1 cellular context compared by ENCODE assay signal in genomic region chr3:5201536-5201935, GRCh38.
A peak's percentile ranks its signal among the peaks of the same experiment; 100 is the strongest.
TF ChIP-seq lines count a peak whose summit lies in the region.

No MANE protein-coding gene starts in this region.

TF ChIP-seq in SK-N-SH, 30 proteins besides CTCF, POLR2A, EP300 and RAD21:
- TF ChIP-seq FOXM1 (IDR thresholded peaks at IDR 0.05; ENCODE audit: low read depth) (no peak), RCOR1 (IDR thresholded peaks at IDR 0.05; ENCODE audit: low read length) (peak; percentile 36; the same call in 1 of the 2 replicates)
